ENCODE assay signal across 9 cellular contexts in genomic region chr6:85464722-85465150, GRCh38. TPM values are rescaled to one million over a fixed set of nuclear protein-coding genes. Genes with fewer than 3 reads are reported as not detected.
DNase-seq lines count a peak whose midpoint lies in the region; ATAC-seq and TF ChIP-seq lines count a peak whose summit lies in the region.
"Had no signal": no experiment of that assay in that cellular context is flagged by ENCODE, and none has a peak within 500 bp of the region (broad histone marks: within the 10 kb centered on the region; RNA-seq: fewer than 3 reads in every experiment).

No MANE protein-coding gene starts in this region.

- no peaks in the 10 kb centered on the region for H3K9me3 ChIP-seq in uterus
- H3K9me3 ChIP-seq: left ventricle myocardium inferior had no signal

- ATAC-seq in activated B cell treated with CpG ODN at 0.5 μM for 24 hours (ENCODE audit: low read depth), result no peak
- ATAC-seq in HG03354 (IDR thresholded peaks at IDR 0.05; ENCODE audit: poor library complexity, severe bottlenecking, unreplicated experiment), result no peak
- ATAC-seq in GM19467 (IDR thresholded peaks at IDR 0.05; ENCODE audit: unreplicated experiment), result no peak

- TF ChIP-seq CTCF in activated B cell treated with CpG ODN at 0.5 μM for 24 hours (IDR thresholded peaks at IDR 0.05) (no peak), fibroblast of the aortic adventitia (IDR thresholded peaks at IDR 0.05; ENCODE audit: insufficient read depth, low read length) (no peak), uterus (IDR thresholded peaks at IDR 0.05) (no peak)

- H3K4me1 ChIP-seq in uterus, result peaks cover 8 to 29% of the 10 kb centered on the region in 2 donors

- no peak for DNase-seq in activated naive CD4-positive, alpha-beta T cell treated with Interleukin-2 at 50 U/mL for 16 hours
- DNase-seq in activated B cell treated with CpG ODN at 0.5 μM for 24 hours (no peak), fibroblast of the aortic adventitia (ENCODE audit: low read depth) (peak; percentile 81), uterus (no peak), COR-L47 (lab: John Stamatoyannopoulos, UW) (no peak)
- DNase-seq: left ventricle myocardium inferior had no signal

- H3K4me3 ChIP-seq in fibroblast of the aortic adventitia (ENCODE audit: low read depth, low read length) (peak overlapping the region; percentile 24), uterus (no peak overlapping the region)
- H3K4me3 ChIP-seq: left ventricle myocardium inferior had no signal

- H3K27me3 Mint-ChIP-seq in activated naive CD4-positive, alpha-beta T cell treated with anti-CD3 and anti-CD28 coated beads, Interleukin-2, amount 50 U/mL, for 24 hours, result peaks cover 5% of the 10 kb centered on the region
- H3K27me3 Mint-ChIP-seq in activated B cell treated with CpG ODN at 0.5 μM for 24 hours, result no peaks in the 10 kb centered on the region

- POLR2A ChIA-PET in activated B cell treated with CpG ODN at 0.5 μM for 24 hours (lab: Charles Lee), result interaction anchor here (4.2 kb wide), 1 partner anchor 15 kb away, joined by 25 read pairs; the partner anchor contains the start of gene NT5E

- no peaks in the 10 kb centered on the region for H3K9me3 Mint-ChIP-seq in activated naive CD4-positive, alpha-beta T cell treated with anti-CD3 and anti-CD28 coated beads, Interleukin-2, amount 50 U/mL, for 24 hours
- no peaks in the 10 kb centered on the region for H3K9me3 Mint-ChIP-seq in activated B cell treated with CpG ODN at 0.5 μM for 24 hours

- peaks cover 47% of the 10 kb centered on the region for H3K4me1 Mint-ChIP-seq in activated naive CD4-positive, alpha-beta T cell treated with anti-CD3 and anti-CD28 coated beads, Interleukin-2, amount 50 U/mL, for 24 hours
- peaks cover 65% of the 10 kb centered on the region for H3K4me1 Mint-ChIP-seq in activated B cell treated with CpG ODN at 0.5 μM for 24 hours

- peak overlapping the region; percentile 79 for H3K27ac Mint-ChIP-seq in activated naive CD4-positive, alpha-beta T cell treated with anti-CD3 and anti-CD28 coated beads, Interleukin-2, amount 50 U/mL, for 24 hours
- H3K27ac Mint-ChIP-seq in activated B cell treated with CpG ODN at 0.5 μM for 24 hours, result peak overlapping the region; percentile 14

- H3K36me3 Mint-ChIP-seq in activated naive CD4-positive, alpha-beta T cell treated with anti-CD3 and anti-CD28 coated beads, Interleukin-2, amount 50 U/mL, for 24 hours, result no peaks in the 10 kb centered on the region
- peaks cover 2% of the 10 kb centered on the region for H3K36me3 Mint-ChIP-seq in activated B cell treated with CpG ODN at 0.5 μM for 24 hours (ENCODE audit: low read depth)

- H3K27me3 ChIP-seq in uterus, result no peaks in the 10 kb centered on the region

- H3K27ac ChIP-seq in uterus, result peak overlapping the region; percentile 53 to 85
- H3K27ac ChIP-seq: left ventricle myocardium inferior had no signal

- intact Hi-C loops in activated B cell treated with CpG ODN at 0.5 μM for 24 hours (cut with micrococcal nuclease) (loop anchor here (10.0 kb wide), 1 partner anchor 1240 kb away; the partner anchor contains the start of gene CEP162), uterus (cut with DNase I; ENCODE audit: low total_unique reads) (no loop called here)

- H3K4me3 Mint-ChIP-seq in activated naive CD4-positive, alpha-beta T cell treated with anti-CD3 and anti-CD28 coated beads, Interleukin-2, amount 50 U/mL, for 24 hours, result peak overlapping the region; percentile 31
- no peak overlapping the region for H3K4me3 Mint-ChIP-seq in activated B cell treated with CpG ODN at 0.5 μM for 24 hours

- TF ChIP-seq POLR2A in uterus (IDR thresholded peaks at IDR 0.05), result no peak

- CTCF ChIA-PET in activated B cell treated with CpG ODN at 0.5 μM for 24 hours (lab: Charles Lee), result interaction anchor here (6.3 kb wide), 1 partner anchor 18 kb away, joined by 23 read pairs; no protein-coding TSS in a partner anchor

- no peaks in the 10 kb centered on the region for H3K36me3 ChIP-seq in uterus
- H3K36me3 ChIP-seq: left ventricle myocardium inferior had no signal

RNA-seq across cellular contexts. Expression of gene NT5E, which starts 14.9 kb away (rescaled TPM):
- total RNA-seq in activated B cell treated with CpG ODN at 0.5 μM for 24 hours, result 5.8 and 6.6 TPM in 2 replicates
- 67.2 and 418 TPM in 2 replicates for total RNA-seq in fibroblast of the aortic adventitia (ENCODE audit: low replicate concordance)
- total RNA-seq in uterus, result 100 to 1,000 TPM in 1 of 4 donors, 10 to 100 TPM in 3; 23.5 to 136 (median 65.4) TPM
